ENCODE assay signal across 11 cellular contexts in the genomic region with DNA sequence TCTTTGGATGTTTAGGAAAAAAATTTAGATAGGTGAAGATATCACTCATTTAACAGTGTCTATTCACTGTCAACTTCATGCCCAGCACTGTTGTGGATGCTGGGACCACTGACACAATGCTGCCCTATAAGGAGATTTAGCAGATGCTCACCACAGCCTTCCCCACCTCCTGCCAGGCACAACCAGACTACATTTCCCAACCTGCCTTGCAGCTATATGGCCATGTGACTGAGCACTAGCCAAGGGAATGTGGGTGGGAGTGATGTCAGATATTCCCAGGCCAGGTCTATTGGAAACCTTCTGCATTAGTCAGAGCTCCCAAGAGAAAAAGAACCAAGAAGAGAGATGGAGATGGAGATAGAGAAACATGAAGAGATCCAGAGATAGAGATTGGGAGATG.
DNase-seq lines count a peak whose midpoint lies in the region; ATAC-seq and TF ChIP-seq lines count a peak whose summit lies in the region.
"Had no signal": no experiment of that assay in that cellular context is flagged by ENCODE, and none has a peak within 500 bp of the region (broad histone marks: within the 10 kb centered on the region; RNA-seq: fewer than 3 reads in every experiment).

No MANE protein-coding gene starts in this region.

- H2AFZ ChIP-seq in GM23248, result no peak overlapping the region

- H3K79me2 ChIP-seq in GM23248 (ENCODE audit: insufficient read depth), result no peaks in the 10 kb centered on the region

- TF ChIP-seq POLR2A in vagina (IDR thresholded peaks at IDR 0.05), result no peak

- intact Hi-C loops in vagina (cut with DNase I), result no loop called here

- ATAC-seq in GM18861 (IDR thresholded peaks at IDR 0.05; ENCODE audit: unreplicated experiment), result no peak

- no peak overlapping the region for H3K9ac ChIP-seq in GM23248

- in situ Hi-C loops in GM23248 (cut with MboI), result no loop called here

- H3K36me3 ChIP-seq in GM23248 (ENCODE audit: low read depth), result no peaks in the 10 kb centered on the region
- H3K36me3 ChIP-seq in vagina, result no peaks in the 10 kb centered on the region

- H3K9me2 ChIP-seq in GM23248 (ENCODE audit: insufficient read depth), result no peaks in the 10 kb centered on the region

- H3K4me2 ChIP-seq in GM23248 (ENCODE audit: unreplicated experiment), result no peak overlapping the region

- H3K9me3 ChIP-seq in GM23248 (ENCODE audit: low read depth) (no peaks in the 10 kb centered on the region), vagina (no peaks in the 10 kb centered on the region)

- DNase-seq in GM23248 (peak; percentile 85), NCI-H69 (lab: John Stamatoyannopoulos, UW) (peak; percentile 5), choroid plexus epithelial cell (ENCODE audit: low read depth) (peak; percentile 84), renal cortical epithelial cell (ENCODE audit: low read depth) (peak; percentile 54), GF-D8 (lab: John Stamatoyannopoulos, UW) (no peak), vagina (ENCODE audit: extremely low spot score in 2 of 2) (no peak)
- DNase-seq: activated T-cell treated with anti-CD3 and anti-CD28 coated beads, Interleukin-2, amount 50 U/mL, for 48 hours; aorta; endodermal cell; NCI-H1417 had no signal

- H3K27ac ChIP-seq in GM23248, result no peak overlapping the region
- H3K27ac ChIP-seq in vagina, result no peak overlapping the region

- H3K4me3 ChIP-seq in GM23248 (no peak overlapping the region), choroid plexus epithelial cell (ENCODE audit: low read depth, low read length) (no peak overlapping the region), vagina (no peak overlapping the region)

- H3F3A ChIP-seq in GM23248 (ENCODE audit: insufficient read depth), result peaks cover 3% of the 10 kb centered on the region; the same call in 1 of the 2 replicates

- no peaks in the 10 kb centered on the region for H4K20me1 ChIP-seq in GM23248 (ENCODE audit: insufficient read depth)

- H3K4me1 ChIP-seq in GM23248 (ENCODE audit: insufficient read depth) (peaks cover 6% of the 10 kb centered on the region; the same call in 1 of the 2 replicates), vagina (no peaks in the 10 kb centered on the region)

- no peak for TF ChIP-seq CTCF in choroid plexus epithelial cell (conservative IDR thresholded peaks at IDR 0.05; ENCODE audit: low read depth, low read length)
- no peak for TF ChIP-seq CTCF in vagina (IDR thresholded peaks at IDR 0.05)

- H3K27me3 ChIP-seq in GM23248 (replicated peaks; ENCODE audit: insufficient read depth), result no peaks in the 10 kb centered on the region
- no peaks in the 10 kb centered on the region for H3K27me3 ChIP-seq in vagina

Comparison
In these comparisons a context has a peak if more than half of its experiments do, and no peak if none do; other contexts are left out.
1. DNase-seq: peak in GM23248 (single experiment), NCI-H69 (single experiment), choroid plexus epithelial cell (single experiment) and renal cortical epithelial cell (single experiment); none in GF-D8 (single experiment) and vagina (0 of 2).